18 cellular contexts compared by ENCODE assay signal in genomic region chr5:32405502-32405901, GRCh38. TPM values are rescaled to one million over a fixed set of nuclear protein-coding genes. Genes with fewer than 3 reads are reported as not detected.
DNase-seq lines count a peak whose midpoint lies in the region; ATAC-seq and TF ChIP-seq lines count a peak whose summit lies in the region.
"Had no signal": no experiment of that assay in that cellular context is flagged by ENCODE, and none has a peak within 500 bp of the region (broad histone marks: within the 10 kb centered on the region; RNA-seq: fewer than 3 reads in every experiment).

No MANE protein-coding gene starts in this region.

- TF ChIP-seq CTCF in mesothelial cell of epicardium (IDR thresholded peaks at IDR 0.05; ENCODE audit: unreplicated experiment) = no peak
- TF ChIP-seq CTCF in suprapubic skin (IDR thresholded peaks at IDR 0.05) = no peak

- CTCF ChIA-PET in activated CD4-positive, alpha-beta T cell treated with anti-CD3 and anti-CD28 coated beads, Interleukin-2, amount 10 ng/mL, durations not matched to agents 7 days and 5 days (lab: Charles Lee) = interaction anchor here (1.2 to 1.5 kb wide), 3 partner anchors 14 to 185 kb away, joined by 3 to 4 read pairs (median 3); no protein-coding TSS in a partner anchor
- CTCF ChIA-PET in CD4-positive, alpha-beta memory T cell (lab: Charles Lee; ENCODE audit: partially characterized antibody) = interaction anchor here (1.7 kb wide), 1 partner anchor 173 kb away, joined by 5 read pairs; no protein-coding TSS in a partner anchor

- peaks cover 7% of the 10 kb centered on the region for H3K4me1 Mint-ChIP-seq in activated CD4-positive, alpha-beta T cell treated with anti-CD3 and anti-CD28 coated beads, Interleukin-2, amount 10 ng/mL, durations not matched to agents 24 days and 14 days
- no peaks in the 10 kb centered on the region for H3K4me1 Mint-ChIP-seq in activated CD4-positive, alpha-beta T cell treated with anti-CD3 and anti-CD28 coated beads, Interleukin-2, amount 10 ng/mL, durations not matched to agents 7 days and 5 days
- H3K4me1 Mint-ChIP-seq in CD4-positive, alpha-beta memory T cell = peaks cover 0 to 12% (median 2%) of the 10 kb centered on the region in 4 donors
- peaks cover 11% of the 10 kb centered on the region for H3K4me1 Mint-ChIP-seq in T-helper 17 cell
- no peaks in the 10 kb centered on the region for H3K4me1 Mint-ChIP-seq in mesothelial cell of epicardium

- no peak for DNase-seq in activated CD4-positive, alpha-beta T cell treated with anti-CD3 and anti-CD28 coated beads, Interleukin-2, amount 10 ng/mL, durations not matched to agents 24 days and 14 days
- no peak for DNase-seq in activated CD4-positive, alpha-beta T cell treated with anti-CD3 and anti-CD28 coated beads, Interleukin-2, amount 10 ng/mL, durations not matched to agents 7 days and 5 days
- DNase-seq in CD4-positive, alpha-beta memory T cell = no peak
- DNase-seq in T-helper 17 cell = no peak
- no peak for DNase-seq in mesothelial cell of epicardium (ENCODE audit: low spot score in 2 of 2, unreplicated experiment in 2 of 2)
- DNase-seq in NCI-H446 (lab: John Stamatoyannopoulos, UW) = no peak
- DNase-seq in suprapubic skin (ENCODE audit: low spot score in 2 of 2) = no peak
- DNase-seq: DMS 273 treated with DMSO at 0.1 percent for 48 hours, KBM-7, NCI-H1105, NCI-H1694 treated with DMSO at 0.1 percent for 48 hours, NCI-H2227 treated with DMSO at 0.1 percent for 48 hours, NCI-H524, Peyer's patch had no signal

- H3K9me3 ChIP-seq in CD4-positive, alpha-beta memory T cell (ENCODE audit: control insufficient read depth in 1 of 2, low read length in 2 of 2) = no peaks in the 10 kb centered on the region
- no peaks in the 10 kb centered on the region for H3K9me3 ChIP-seq in T-helper 17 cell (ENCODE audit: control insufficient read depth, low read length, poor library complexity, severe bottlenecking)
- no peaks in the 10 kb centered on the region for H3K9me3 ChIP-seq in suprapubic skin
- H3K9me3 ChIP-seq: A549; BLaER1 treated with 17β-estradiol and CSF1 and Interleukin-3, amounts not matched to agents 10 nM and 100 nM; Peyer's patch had no signal

- H3K27me3 Mint-ChIP-seq in activated CD4-positive, alpha-beta T cell treated with anti-CD3 and anti-CD28 coated beads, Interleukin-2, amount 10 ng/mL, durations not matched to agents 24 days and 14 days = no peaks in the 10 kb centered on the region
- H3K27me3 Mint-ChIP-seq in activated CD4-positive, alpha-beta T cell treated with anti-CD3 and anti-CD28 coated beads, Interleukin-2, amount 10 ng/mL, durations not matched to agents 7 days and 5 days = no peaks in the 10 kb centered on the region
- no peaks in the 10 kb centered on the region for H3K27me3 Mint-ChIP-seq in CD4-positive, alpha-beta memory T cell
- H3K27me3 Mint-ChIP-seq in T-helper 17 cell (no peaks in the 10 kb centered on the region), mesothelial cell of epicardium (ENCODE audit: low read depth) (no peaks in the 10 kb centered on the region)

- H3K9me3 Mint-ChIP-seq in activated CD4-positive, alpha-beta T cell treated with anti-CD3 and anti-CD28 coated beads, Interleukin-2, amount 10 ng/mL, durations not matched to agents 24 days and 14 days = no peaks in the 10 kb centered on the region
- H3K9me3 Mint-ChIP-seq in activated CD4-positive, alpha-beta T cell treated with anti-CD3 and anti-CD28 coated beads, Interleukin-2, amount 10 ng/mL, durations not matched to agents 7 days and 5 days = no peaks in the 10 kb centered on the region
- H3K9me3 Mint-ChIP-seq in CD4-positive, alpha-beta memory T cell = peaks cover 0 to 1% (median 0%) of the 10 kb centered on the region in 8 donors
- H3K9me3 Mint-ChIP-seq in mesothelial cell of epicardium = no peaks in the 10 kb centered on the region

- TF ChIP-seq POLR2A in suprapubic skin (IDR thresholded peaks at IDR 0.05) = no peak

- 96% methylated on average over 5 of the region's 5 CpGs for WGBS in suprapubic skin

- H3K4me3 Mint-ChIP-seq in activated CD4-positive, alpha-beta T cell treated with anti-CD3 and anti-CD28 coated beads, Interleukin-2, amount 10 ng/mL, durations not matched to agents 24 days and 14 days = no peak overlapping the region
- no peak overlapping the region for H3K4me3 Mint-ChIP-seq in activated CD4-positive, alpha-beta T cell treated with anti-CD3 and anti-CD28 coated beads, Interleukin-2, amount 10 ng/mL, durations not matched to agents 7 days and 5 days
- no peak overlapping the region for H3K4me3 Mint-ChIP-seq in CD4-positive, alpha-beta memory T cell
- H3K4me3 Mint-ChIP-seq in T-helper 17 cell (no peak overlapping the region), mesothelial cell of epicardium (no peak overlapping the region)

- H3K36me3 ChIP-seq in CD4-positive, alpha-beta memory T cell (ENCODE audit: insufficient read depth, low read length) = peaks cover 75% of the 10 kb centered on the region
- H3K36me3 ChIP-seq in suprapubic skin = peaks cover 82% of the 10 kb centered on the region

- H3K27me3 ChIP-seq in CD4-positive, alpha-beta memory T cell (ENCODE audit: insufficient read depth, low read length) = no peaks in the 10 kb centered on the region
- H3K27me3 ChIP-seq in suprapubic skin = no peaks in the 10 kb centered on the region
- H3K27me3 ChIP-seq: BLaER1 treated with 17β-estradiol and CSF1 and Interleukin-3, amounts not matched to agents 10 nM and 100 nM; Peyer's patch had no signal

- POLR2A ChIA-PET in activated CD4-positive, alpha-beta T cell treated with anti-CD3 and anti-CD28 coated beads, Interleukin-2, amount 10 ng/mL, durations not matched to agents 7 days and 5 days (lab: Charles Lee) = no interaction called here
- POLR2A ChIA-PET in CD4-positive, alpha-beta memory T cell (lab: Charles Lee; ENCODE audit: partially characterized antibody) = no interaction called here

- H3K4me1 ChIP-seq in CD4-positive, alpha-beta memory T cell (ENCODE audit: insufficient read depth, low read length) = no peaks in the 10 kb centered on the region
- H3K4me1 ChIP-seq in suprapubic skin = no peaks in the 10 kb centered on the region
- H3K4me1 ChIP-seq: A549; BLaER1 treated with 17β-estradiol and CSF1 and Interleukin-3, amounts not matched to agents 10 nM and 100 nM; Peyer's patch had no signal

- no peak overlapping the region for H3K27ac ChIP-seq in CD4-positive, alpha-beta memory T cell (ENCODE audit: low read depth, low read length)
- no peak overlapping the region for H3K27ac ChIP-seq in suprapubic skin
- H3K27ac ChIP-seq: A549; BLaER1 treated with 17β-estradiol and CSF1 and Interleukin-3, amounts not matched to agents 10 nM and 100 nM; Peyer's patch had no signal

- TF ChIP-seq EP300 in suprapubic skin (IDR thresholded peaks at IDR 0.05) = no peak

- intact Hi-C loops in activated CD4-positive, alpha-beta T cell treated with anti-CD3 and anti-CD28 coated beads, Interleukin-2, amount 10 ng/mL, durations not matched to agents 24 days and 14 days (cut with micrococcal nuclease) = no loop called here
- intact Hi-C loops in CD4-positive, alpha-beta memory T cell (cut with micrococcal nuclease) = no loop called here

- no peak overlapping the region for H3K4me3 ChIP-seq in CD4-positive, alpha-beta memory T cell (ENCODE audit: low read length in 2 of 2)
- H3K4me3 ChIP-seq in suprapubic skin = no peak overlapping the region
- H3K4me3 ChIP-seq: A549; BLaER1 treated with 17β-estradiol and CSF1 and Interleukin-3, amounts not matched to agents 10 nM and 100 nM; Peyer's patch had no signal

- H3K27ac Mint-ChIP-seq in activated CD4-positive, alpha-beta T cell treated with anti-CD3 and anti-CD28 coated beads, Interleukin-2, amount 10 ng/mL, durations not matched to agents 24 days and 14 days = peak overlapping the region; percentile 7
- H3K27ac Mint-ChIP-seq in activated CD4-positive, alpha-beta T cell treated with anti-CD3 and anti-CD28 coated beads, Interleukin-2, amount 10 ng/mL, durations not matched to agents 7 days and 5 days = no peak overlapping the region
- H3K27ac Mint-ChIP-seq in CD4-positive, alpha-beta memory T cell = peak overlapping the region in 4 of 7 donors; percentile 5 to 64 (median 25)
- H3K27ac Mint-ChIP-seq in T-helper 17 cell (peak overlapping the region; percentile 56), mesothelial cell of epicardium (peak overlapping the region; percentile 35)

- ATAC-seq in T-helper 17 cell = no peak
- no peak for ATAC-seq in GM18511 (IDR thresholded peaks at IDR 0.05; ENCODE audit: unreplicated experiment)
- ATAC-seq: A549, Right ventricle myocardium inferior had no signal

- peaks cover 50% of the 10 kb centered on the region for H3K36me3 Mint-ChIP-seq in activated CD4-positive, alpha-beta T cell treated with anti-CD3 and anti-CD28 coated beads, Interleukin-2, amount 10 ng/mL, durations not matched to agents 24 days and 14 days (ENCODE audit: low read depth)
- peaks cover 39% of the 10 kb centered on the region for H3K36me3 Mint-ChIP-seq in activated CD4-positive, alpha-beta T cell treated with anti-CD3 and anti-CD28 coated beads, Interleukin-2, amount 10 ng/mL, durations not matched to agents 7 days and 5 days (ENCODE audit: low read depth)
- H3K36me3 Mint-ChIP-seq in CD4-positive, alpha-beta memory T cell = peaks cover 41 to 79% of the 10 kb centered on the region in 2 donors
- H3K36me3 Mint-ChIP-seq in T-helper 17 cell (ENCODE audit: low read depth) (peaks cover 28% of the 10 kb centered on the region), mesothelial cell of epicardium (peaks cover 34% of the 10 kb centered on the region)

RNA-seq across cellular contexts. Expression of gene ZFR, which starts 39.0 kb away (rescaled TPM):
- 68.1 and 70.4 TPM in 2 replicates for total RNA-seq in activated CD4-positive, alpha-beta T cell treated with anti-CD3 and anti-CD28 coated beads, Interleukin-2, amount 10 ng/mL, durations not matched to agents 24 days and 14 days
- 10 to 100 TPM; 46.6 to 52.1 TPM for total RNA-seq in activated CD4-positive, alpha-beta T cell treated with anti-CD3 and anti-CD28 coated beads, Interleukin-2, amount 10 ng/mL, durations not matched to agents 7 days and 5 days
- total RNA-seq in CD4-positive, alpha-beta memory T cell = 10 to 100 TPM; 60.1 to 65.4 TPM
- 100 to 1,000 TPM in 1 of 2 donors, 10 to 100 TPM in 1; 79.2 to 102 TPM for polyA plus RNA-seq in CD4-positive, alpha-beta memory T cell
- total RNA-seq in T-helper 17 cell (10 to 100 TPM; 51.2 to 63.7 TPM), mesothelial cell of epicardium (68.2 to 71.5 TPM (median 70.7 TPM) in 3 replicates), suprapubic skin (10 to 100 TPM; 49.0 to 66.8 (median 54.1) TPM)
